In the genomic region with DNA sequence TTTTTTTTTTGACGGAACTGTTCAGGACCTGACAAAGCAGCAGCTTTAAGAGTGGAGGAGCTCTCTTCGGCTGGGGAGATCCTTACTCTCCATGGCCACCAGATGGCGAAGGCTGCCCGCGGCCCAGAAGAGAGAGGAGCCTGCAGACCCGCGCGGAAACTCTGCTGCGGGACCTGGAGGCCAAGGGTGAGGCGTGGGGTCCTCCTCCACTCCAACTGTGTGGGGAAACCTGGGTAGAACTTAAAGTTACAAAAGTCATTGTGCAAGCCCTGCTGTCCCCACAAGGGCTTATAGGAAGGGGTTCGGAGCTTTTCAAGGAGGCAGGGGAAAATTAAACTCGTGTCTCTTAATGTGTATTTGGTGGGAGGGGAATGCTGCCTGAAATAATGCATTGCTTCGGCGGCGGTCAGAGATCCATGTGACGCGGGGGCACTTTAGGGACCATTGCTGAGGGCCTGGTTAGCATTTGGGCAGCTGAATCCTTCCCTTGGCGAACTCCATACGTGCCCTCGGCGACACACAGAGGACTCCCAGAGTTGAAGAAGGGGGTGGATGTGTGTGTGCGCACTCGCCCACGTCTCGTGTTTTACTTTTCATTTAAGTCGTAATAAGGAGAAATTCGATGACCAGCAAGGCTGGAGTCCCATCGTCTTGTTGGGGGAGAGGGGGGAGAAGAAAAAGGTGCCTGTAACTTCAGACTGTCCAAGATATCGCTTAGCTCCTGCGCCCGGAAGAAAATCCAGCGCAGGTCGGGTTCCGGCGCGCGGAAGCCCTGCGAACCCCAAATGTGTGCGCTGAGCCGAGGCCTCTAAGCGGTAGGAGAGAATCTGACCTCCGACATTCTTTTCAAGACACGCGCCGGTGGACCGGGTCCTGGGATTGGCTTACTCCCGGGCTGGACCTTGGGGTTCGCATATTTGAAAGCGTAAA, we compare ENCODE assay signal across 9 cellular contexts. TPM values are rescaled to one million over a fixed set of nuclear protein-coding genes. Genes with fewer than 3 reads are reported as not detected.
DNase-seq lines count a peak whose midpoint lies in the region; ATAC-seq, FAIRE-seq and TF ChIP-seq lines count a peak whose summit lies in the region.
"Had no signal": no experiment of that assay in that cellular context is flagged by ENCODE, and none has a peak within 500 bp of the region (broad histone marks: within the 10 kb centered on the region; RNA-seq: fewer than 3 reads in every experiment).

No MANE protein-coding gene starts in this region.

- H3K4me1 ChIP-seq in endothelial cell of umbilical vein (ENCODE audit: control insufficient read depth, extremely low read depth, insufficient read depth, low read length): peaks cover 23% of the 10 kb centered on the region

- no peaks in the 10 kb centered on the region for H3K36me3 ChIP-seq in endothelial cell of umbilical vein (ENCODE audit: control insufficient read depth in 2 of 2, extremely low read depth in 1 of 2, insufficient read depth in 2 of 2, low read length in 2 of 2)

- no peaks in the 10 kb centered on the region for H4K20me1 ChIP-seq in endothelial cell of umbilical vein (replicated peaks; ENCODE audit: control insufficient read depth, extremely low read depth, insufficient read depth, low read length)

- BruUV-seq in endothelial cell of umbilical vein (replicated peaks; lab: Mats Ljungman, UMichigan): no TSS peak

- H3K9me3 ChIP-seq in endothelial cell of umbilical vein (replicated peaks; ENCODE audit: control insufficient read depth, insufficient read depth, low read length): no peaks in the 10 kb centered on the region

- H3K9me1 ChIP-seq in endothelial cell of umbilical vein (replicated peaks; ENCODE audit: control insufficient read depth, extremely low read depth, insufficient read depth, low read length): no peaks in the 10 kb centered on the region

- peak; percentile 93 for ATAC-seq in GM19324 (IDR thresholded peaks at IDR 0.05; ENCODE audit: low FRiP score, unreplicated experiment)
- ATAC-seq in HG03442 (IDR thresholded peaks at IDR 0.05; ENCODE audit: unreplicated experiment): peak; percentile 95

- CTCF ChIA-PET in endothelial cell of umbilical vein (lab: Charles Lee): interaction anchor here (0.5 to 3.2 kb wide), 66 partner anchors 10 to 638 kb away, joined by 3 to 193 read pairs (median 4); a partner anchor contains a TSS

- TF ChIP-seq POLR2A in endothelial cell of umbilical vein (IDR thresholded peaks at IDR 0.05; ENCODE audit: low read depth, low read length): no peak

- peak; percentile 68 to 75 for DNase-seq in NOMO-1 (lab: John Stamatoyannopoulos, UW; ENCODE audit: unreplicated experiment in 2 of 2)
- DNase-seq in activated CD8-positive, alpha-beta memory T cell treated with anti-CD3 and anti-CD28 coated beads, Interleukin-2, amount 50 U/mL, for 48 hours: peak; percentile 85
- peak; percentile 79 for DNase-seq in endothelial cell of umbilical vein (ENCODE audit: low read depth, low spot score)
- DNase-seq in mucosa of gallbladder (ENCODE audit: low spot score): peak; percentile 72
- peak; percentile 59 to 61 for DNase-seq in stimulated activated CD8-positive, alpha-beta memory T cell treated with anti-CD3 and anti-CD28 coated beads, Interleukin-4, amount 100 ng/mL, for 1 hour (ENCODE audit: low read depth in 2 of 2, low spot score in 1 of 2)

- H3K27ac ChIP-seq in C4-2B (no peak overlapping the region), endothelial cell of umbilical vein (ENCODE audit: insufficient read depth, low read depth, low read length) (no peak overlapping the region)
- H3K27ac ChIP-seq: epithelial cell of prostate had no signal

- H3K79me2 ChIP-seq in endothelial cell of umbilical vein (ENCODE audit: control insufficient read depth, insufficient read depth, low read length): no peaks in the 10 kb centered on the region

- peak overlapping the region; percentile 41 for H3K4me2 ChIP-seq in endothelial cell of umbilical vein (ENCODE audit: insufficient read depth, low read length)

- POLR2A ChIA-PET in endothelial cell of umbilical vein (lab: Charles Lee): interaction anchor here (1.2 kb wide), 1 partner anchor 615 kb away, joined by 6 read pairs; no protein-coding TSS in a partner anchor

- H2AFZ ChIP-seq in endothelial cell of umbilical vein (ENCODE audit: low read depth, low read length): peak overlapping the region; percentile 71

- H3K4me3 ChIP-seq in endothelial cell of umbilical vein (replicated peaks in 1 of 3; ENCODE audit: insufficient read depth in 1 of 3, low read depth in 1 of 3, low read length in 3 of 3): peak overlapping the region; percentile 27 to 50 (median 36)

- dilution Hi-C loops in endothelial cell of umbilical vein (cut with MboI; ENCODE audit: extremely low pct_ligation_motif_present, low sequenced_read_pairs): no loop called here

- H3K27me3 ChIP-seq in endothelial cell of umbilical vein (ENCODE audit: control insufficient read depth in 2 of 2, insufficient read depth in 2 of 2, low read length in 2 of 2): peaks cover 67 to 76% of the 10 kb centered on the region in 2 experiments

- FAIRE-seq in endothelial cell of umbilical vein (lab: Jason Lieb, UNC): peak; percentile 83

- intact Hi-C loops in endothelial cell of umbilical vein (cut with micrococcal nuclease): loop anchor here (1.0 to 2.0 kb wide), 3 partner anchors 122 to 616 kb away; no protein-coding TSS in a partner anchor

- no peak overlapping the region for H3K9ac ChIP-seq in endothelial cell of umbilical vein (replicated peaks; ENCODE audit: extremely low read depth, insufficient read depth, low read length)

- TF ChIP-seq CTCF in C4-2B (conservative IDR thresholded peaks at IDR 0.05): peak; percentile 89
- peak; percentile 68 to 90 for TF ChIP-seq CTCF in endothelial cell of umbilical vein (IDR thresholded peaks at IDR 0.05; ENCODE audit: extremely low read depth in 1 of 2, insufficient read depth in 1 of 2, low read depth in 1 of 2, low read length in 2 of 2)

TF ChIP-seq in endothelial cell of umbilical vein, 7 proteins besides CTCF, POLR2A, EP300 and RAD21:
- TF ChIP-seq FOS (IDR thresholded peaks at IDR 0.05; ENCODE audit: borderline replicate concordance, insufficient read depth, low read length) (no peak), EZH2 (IDR thresholded peaks at IDR 0.05; ENCODE audit: borderline replicate concordance, low read depth, low read length, severe bottlenecking) (peak; percentile 90)

RNA-seq across cellular contexts. Expression of a gene that starts 9.7 kb away (rescaled TPM):
- total RNA-seq in endothelial cell of umbilical vein (not detected in 2 replicates), mucosa of gallbladder (0.58 TPM)
- not detected in 2 replicates for polyA plus RNA-seq in endothelial cell of umbilical vein
- polyA plus RNA-seq in endothelial cell of umbilical vein (2011; cell fraction: cytosol; rRNA removed): not detected in 2 replicates
- polyA plus RNA-seq in endothelial cell of umbilical vein (2011; cell fraction: nucleus; rRNA removed): not detected in 2 replicates
- polyA plus RNA-seq in endothelial cell of umbilical vein (2012): not detected in 2 replicates
- not detected in 2 replicates for polyA minus RNA-seq in endothelial cell of umbilical vein
- polyA minus RNA-seq in endothelial cell of umbilical vein (2011; cell fraction: cytosol; rRNA and poly(A)+ RNA removed): not detected
- not detected in 2 replicates for polyA minus RNA-seq in endothelial cell of umbilical vein (2011; cell fraction: nucleus; rRNA and poly(A)+ RNA removed)
